Comparison of ENCODE assay signal across 13 cellular contexts in the genomic region with DNA sequence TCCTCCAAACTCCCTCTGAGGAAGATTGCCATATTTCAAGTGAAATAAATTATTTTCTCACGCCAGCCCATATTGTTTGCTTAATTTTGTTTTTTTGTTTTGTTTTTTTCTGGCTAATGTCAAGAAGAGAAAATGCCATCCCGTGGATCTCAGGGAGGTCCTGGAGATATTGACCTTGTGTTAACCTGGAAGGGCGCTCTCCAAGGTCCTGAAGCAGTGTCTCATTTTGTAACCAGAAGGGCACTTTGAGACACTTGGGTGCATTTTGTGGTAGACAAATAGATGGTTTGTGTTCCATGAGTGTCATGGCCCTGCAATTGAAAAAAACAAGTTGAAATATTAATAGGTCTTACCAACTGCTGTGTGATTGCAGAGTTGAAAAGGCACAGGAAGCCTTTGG.
DNase-seq lines count a peak whose midpoint lies in the region; ATAC-seq, FAIRE-seq and TF ChIP-seq lines count a peak whose summit lies in the region.
"Had no signal": no experiment of that assay in that cellular context is flagged by ENCODE, and none has a peak within 500 bp of the region (broad histone marks: within the 10 kb centered on the region; RNA-seq: fewer than 3 reads in every experiment).

No MANE protein-coding gene starts in this region.

- H3K4me1 Mint-ChIP-seq in activated CD4-positive, alpha-beta T cell treated with anti-CD3 and anti-CD28 coated beads, Interleukin-2, amount 10 ng/mL, durations not matched to agents 7 days and 5 days, result no peaks in the 10 kb centered on the region
- H3K4me1 Mint-ChIP-seq: activated T-helper 17 cell treated with anti-CD3 and anti-CD28 coated beads, Interleukin-2, amount 50 U/mL, for 72 hours; central memory CD8-positive, alpha-beta T cell; stimulated activated naive B cell treated with anti-CD40 and anti-IgM and Interleukin-4, amounts not matched to agents 10 μg/mL and 1 μg/mL and 100 μg/mL, for 72 hours; T-helper 17 cell had no signal

- DNase-seq in activated CD4-positive, alpha-beta T cell treated with anti-CD3 and anti-CD28 coated beads, Interleukin-2, amount 10 ng/mL, durations not matched to agents 7 days and 5 days, result peak; percentile 18
- DNase-seq in activated CD4-positive, alpha-beta T cell treated with anti-CD3 and anti-CD28 coated beads, Interleukin-2, amount 50 U/mL, for 1 hour, result no peak
- DNase-seq in UCSD-AML1 (lab: John Stamatoyannopoulos, UW; ENCODE audit: unreplicated experiment) (peak; percentile 8), myocyte (ENCODE audit: low read depth) (peak; percentile 1), D721Med (ENCODE audit: insufficient read length, low spot score) (no peak), activated gamma-delta T cell (lab: John Stamatoyannopoulos, UW) (no peak)
- DNase-seq: GF-D8; stimulated activated naive B cell treated with anti-CD40 and anti-IgM and Interleukin-4, amounts not matched to agents 10 μg/mL and 1 μg/mL and 100 μg/mL, for 72 hours; T-helper 17 cell had no signal

- CTCF ChIA-PET in activated CD4-positive, alpha-beta T cell treated with anti-CD3 and anti-CD28 coated beads, Interleukin-2, amount 10 ng/mL, durations not matched to agents 7 days and 5 days (lab: Charles Lee), result no interaction called here

- no peak for ATAC-seq in HG03571 (IDR thresholded peaks at IDR 0.05; ENCODE audit: unreplicated experiment)
- ATAC-seq: activated T-helper 17 cell treated with anti-CD3 and anti-CD28 coated beads, Interleukin-2, amount 50 U/mL, for 72 hours; stimulated activated naive B cell treated with anti-CD40 and anti-IgM and Interleukin-4, amounts not matched to agents 10 μg/mL and 1 μg/mL and 100 μg/mL, for 72 hours; T-helper 17 cell had no signal

- no peak for TF ChIP-seq CTCF in D721Med (IDR thresholded peaks at IDR 0.05; ENCODE audit: insufficient read depth, missing control alignments)

- no peak overlapping the region for H3K4me3 Mint-ChIP-seq in activated CD4-positive, alpha-beta T cell treated with anti-CD3 and anti-CD28 coated beads, Interleukin-2, amount 10 ng/mL, durations not matched to agents 7 days and 5 days
- H3K4me3 Mint-ChIP-seq: activated T-helper 17 cell treated with anti-CD3 and anti-CD28 coated beads, Interleukin-2, amount 50 U/mL, for 72 hours; central memory CD8-positive, alpha-beta T cell; stimulated activated naive B cell treated with anti-CD40 and anti-IgM and Interleukin-4, amounts not matched to agents 10 μg/mL and 1 μg/mL and 100 μg/mL, for 72 hours; T-helper 17 cell had no signal

- no peak for TF ChIP-seq RAD21 in Ishikawa (IDR thresholded peaks at IDR 0.05; ENCODE audit: low read depth)

- no peaks in the 10 kb centered on the region for H3K27me3 Mint-ChIP-seq in activated CD4-positive, alpha-beta T cell treated with anti-CD3 and anti-CD28 coated beads, Interleukin-2, amount 10 ng/mL, durations not matched to agents 7 days and 5 days
- H3K27me3 Mint-ChIP-seq: activated T-helper 17 cell treated with anti-CD3 and anti-CD28 coated beads, Interleukin-2, amount 50 U/mL, for 72 hours; central memory CD8-positive, alpha-beta T cell; stimulated activated naive B cell treated with anti-CD40 and anti-IgM and Interleukin-4, amounts not matched to agents 10 μg/mL and 1 μg/mL and 100 μg/mL, for 72 hours; T-helper 17 cell had no signal

- no peaks in the 10 kb centered on the region for H3K9me3 Mint-ChIP-seq in activated CD4-positive, alpha-beta T cell treated with anti-CD3 and anti-CD28 coated beads, Interleukin-2, amount 10 ng/mL, durations not matched to agents 7 days and 5 days

- no peak for FAIRE-seq in D721Med (lab: Jason Lieb, UNC)

- H3K36me3 Mint-ChIP-seq in activated CD4-positive, alpha-beta T cell treated with anti-CD3 and anti-CD28 coated beads, Interleukin-2, amount 10 ng/mL, durations not matched to agents 7 days and 5 days (ENCODE audit: low read depth), result no peaks in the 10 kb centered on the region
- H3K36me3 Mint-ChIP-seq: stimulated activated naive B cell treated with anti-CD40 and anti-IgM and Interleukin-4, amounts not matched to agents 10 μg/mL and 1 μg/mL and 100 μg/mL, for 72 hours had no signal

- no peak overlapping the region for H3K27ac Mint-ChIP-seq in activated CD4-positive, alpha-beta T cell treated with anti-CD3 and anti-CD28 coated beads, Interleukin-2, amount 10 ng/mL, durations not matched to agents 7 days and 5 days
- H3K27ac Mint-ChIP-seq: activated T-helper 17 cell treated with anti-CD3 and anti-CD28 coated beads, Interleukin-2, amount 50 U/mL, for 72 hours; stimulated activated naive B cell treated with anti-CD40 and anti-IgM and Interleukin-4, amounts not matched to agents 10 μg/mL and 1 μg/mL and 100 μg/mL, for 72 hours; T-helper 17 cell had no signal

- POLR2A ChIA-PET in activated CD4-positive, alpha-beta T cell treated with anti-CD3 and anti-CD28 coated beads, Interleukin-2, amount 10 ng/mL, durations not matched to agents 7 days and 5 days (lab: Charles Lee), result no interaction called here

- TF ChIP-seq EP300 in Ishikawa (IDR thresholded peaks at IDR 0.05; ENCODE audit: borderline replicate concordance), result no peak

TF ChIP-seq in Ishikawa, 13 proteins besides CTCF, POLR2A, EP300 and RAD21:
- TF ChIP-seq, protein P1, sequence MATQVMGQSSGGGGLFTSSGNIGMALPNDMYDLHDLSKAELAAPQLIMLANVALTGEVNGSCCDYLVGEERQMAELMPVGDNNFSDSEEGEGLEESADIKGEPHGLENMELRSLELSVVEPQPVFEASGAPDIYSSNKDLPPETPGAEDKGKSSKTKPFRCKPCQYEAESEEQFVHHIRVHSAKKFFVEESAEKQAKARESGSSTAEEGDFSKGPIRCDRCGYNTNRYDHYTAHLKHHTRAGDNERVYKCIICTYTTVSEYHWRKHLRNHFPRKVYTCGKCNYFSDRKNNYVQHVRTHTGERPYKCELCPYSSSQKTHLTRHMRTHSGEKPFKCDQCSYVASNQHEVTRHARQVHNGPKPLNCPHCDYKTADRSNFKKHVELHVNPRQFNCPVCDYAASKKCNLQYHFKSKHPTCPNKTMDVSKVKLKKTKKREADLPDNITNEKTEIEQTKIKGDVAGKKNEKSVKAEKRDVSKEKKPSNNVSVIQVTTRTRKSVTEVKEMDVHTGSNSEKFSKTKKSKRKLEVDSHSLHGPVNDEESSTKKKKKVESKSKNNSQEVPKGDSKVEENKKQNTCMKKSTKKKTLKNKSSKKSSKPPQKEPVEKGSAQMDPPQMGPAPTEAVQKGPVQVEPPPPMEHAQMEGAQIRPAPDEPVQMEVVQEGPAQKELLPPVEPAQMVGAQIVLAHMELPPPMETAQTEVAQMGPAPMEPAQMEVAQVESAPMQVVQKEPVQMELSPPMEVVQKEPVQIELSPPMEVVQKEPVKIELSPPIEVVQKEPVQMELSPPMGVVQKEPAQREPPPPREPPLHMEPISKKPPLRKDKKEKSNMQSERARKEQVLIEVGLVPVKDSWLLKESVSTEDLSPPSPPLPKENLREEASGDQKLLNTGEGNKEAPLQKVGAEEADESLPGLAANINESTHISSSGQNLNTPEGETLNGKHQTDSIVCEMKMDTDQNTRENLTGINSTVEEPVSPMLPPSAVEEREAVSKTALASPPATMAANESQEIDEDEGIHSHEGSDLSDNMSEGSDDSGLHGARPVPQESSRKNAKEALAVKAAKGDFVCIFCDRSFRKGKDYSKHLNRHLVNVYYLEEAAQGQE (IDR thresholded peaks at IDR 0.05; ENCODE audit: low read depth), result peak; percentile 92
- TF ChIP-seq, protein P2, sequence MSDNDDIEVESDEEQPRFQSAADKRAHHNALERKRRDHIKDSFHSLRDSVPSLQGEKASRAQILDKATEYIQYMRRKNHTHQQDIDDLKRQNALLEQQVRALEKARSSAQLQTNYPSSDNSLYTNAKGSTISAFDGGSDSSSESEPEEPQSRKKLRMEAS (IDR thresholded peaks at IDR 0.05), result no peak

Comparison
In these comparisons a context has a peak if more than half of its experiments do, and no peak if none do; other contexts are left out.
1. DNase-seq: peak in activated CD4-positive, alpha-beta T cell treated with anti-CD3 and anti-CD28 coated beads, Interleukin-2, amount 10 ng/mL, durations not matched to agents 7 days and 5 days (single experiment), UCSD-AML1 (single experiment) and myocyte (single experiment); none in activated CD4-positive, alpha-beta T cell treated with anti-CD3 and anti-CD28 coated beads, Interleukin-2, amount 50 U/mL, for 1 hour (single experiment), D721Med (single experiment) and activated gamma-delta T cell (single experiment).